In the genomic region with DNA sequence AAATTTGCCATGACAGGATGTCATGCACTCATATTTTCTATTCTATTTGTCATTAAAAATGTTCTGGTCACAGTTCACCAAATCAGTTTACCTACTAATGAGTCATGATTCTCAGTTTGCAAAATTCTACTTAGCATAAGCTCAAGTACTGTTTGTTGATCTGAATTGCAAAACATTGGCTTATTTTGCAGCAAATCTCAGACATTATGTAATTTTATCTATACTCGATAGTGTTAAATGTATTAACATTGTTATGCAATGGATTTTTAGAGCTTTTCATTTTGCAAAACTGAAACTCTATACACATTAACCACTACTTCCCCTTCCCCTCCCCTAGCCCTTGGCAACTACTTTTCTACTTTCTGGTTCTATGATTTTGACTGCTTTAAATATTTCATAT, we compare ENCODE assay signal across 11 cellular contexts.
DNase-seq lines count a peak whose midpoint lies in the region; ATAC-seq and TF ChIP-seq lines count a peak whose summit lies in the region.
"Had no signal": no experiment of that assay in that cellular context is flagged by ENCODE, and none has a peak within 500 bp of the region (broad histone marks: within the 10 kb centered on the region; RNA-seq: fewer than 3 reads in every experiment).

No MANE protein-coding gene starts in this region.

- intact Hi-C loops in posterior cingulate gyrus (cut with DNase I): no loop called here

- DNase-seq in MV-4-11 (lab: John Stamatoyannopoulos, UW) (peak; percentile 92), epithelial cell of proximal tubule (ENCODE audit: low read depth) (peak; percentile 26), NCI-H1105 treated with DMSO at 0.1 percent for 48 hours (lab: John Stamatoyannopoulos, UW) (no peak), NCI-H1048 (lab: John Stamatoyannopoulos, UW) (no peak), posterior cingulate gyrus (no peak)
- DNase-seq: activated CD8-positive, alpha-beta memory T cell treated with anti-CD3 and anti-CD28 coated beads, Interleukin-2, amount 50 U/mL, for 4 hours; endodermal cell; islet precursor cell had no signal

- TF ChIP-seq CTCF in epithelial cell of proximal tubule (conservative IDR thresholded peaks at IDR 0.05; ENCODE audit: low read depth, low read length): no peak

- no peak overlapping the region for H3K4me3 ChIP-seq in epithelial cell of proximal tubule (ENCODE audit: low read depth, low read length)

- ATAC-seq in GM18511 (IDR thresholded peaks at IDR 0.05; ENCODE audit: unreplicated experiment): peak; percentile 83
- ATAC-seq in GM21619 (IDR thresholded peaks at IDR 0.05; ENCODE audit: unreplicated experiment): peak; percentile 72
- ATAC-seq in GM19023 (IDR thresholded peaks at IDR 0.05; ENCODE audit: unreplicated experiment): no peak

Comparison
In these comparisons a context has a peak if more than half of its experiments do, and no peak if none do; other contexts are left out.
1. DNase-seq: peak in MV-4-11 (single experiment) and epithelial cell of proximal tubule (single experiment); none in NCI-H1105 treated with DMSO at 0.1 percent for 48 hours (single experiment), NCI-H1048 (single experiment) and posterior cingulate gyrus (0 of 10).